Comparison of ENCODE assay signal across 17 cellular contexts in the genomic region with DNA sequence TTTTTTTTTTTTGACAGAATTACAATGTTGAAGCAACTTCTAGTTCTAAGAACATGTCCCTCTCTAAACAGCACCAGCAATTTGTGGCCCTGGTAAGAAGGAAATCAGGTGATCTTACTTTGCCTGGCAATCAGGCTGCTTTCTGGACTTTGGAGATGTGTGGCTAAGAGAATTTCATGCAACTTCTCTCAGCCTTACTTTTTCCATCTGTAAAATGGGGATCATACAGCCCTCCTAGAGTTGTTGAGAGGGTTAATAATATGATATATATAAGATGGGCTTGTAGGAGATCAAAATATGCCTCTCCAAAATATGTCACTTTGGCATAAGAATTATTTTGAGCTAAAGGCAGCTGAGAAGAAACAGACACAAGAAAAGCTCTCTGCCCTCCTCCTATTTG.
"Had no signal": no experiment of that assay in that cellular context is flagged by ENCODE, and none has a peak within 500 bp of the region (broad histone marks: within the 10 kb centered on the region; RNA-seq: fewer than 3 reads in every experiment).

No MANE protein-coding gene starts in this region.

- H3K36me3 ChIP-seq: brain microvascular endothelial cell had no signal

- DNase-seq: activated B cell treated with CpG ODN at 0.5 μM for 24 hours; activated CD8-positive, alpha-beta memory T cell treated with anti-CD3 and anti-CD28 coated beads for 24 hours; activated gamma-delta T cell treated with Interleukin-2 at 50 U/mL for 16 hours; anterior cingulate cortex; effector CD8-positive, alpha-beta T cell; head of caudate nucleus; T-helper 9 cell had no signal

- H3K4me3 ChIP-seq: coronary artery had no signal

- H3K4me3 Mint-ChIP-seq: activated B cell treated with CpG ODN at 0.5 μM for 24 hours; activated CD8-positive, alpha-beta T cell treated with anti-CD3 and anti-CD28 coated beads for 36 hours; activated naive CD8-positive, alpha-beta T cell; activated T-helper 1 cell treated with anti-CD3 and anti-CD28 coated beads, Interleukin-12 subunit alpha, Interleukin-12 subunit beta, Interleukin-2, Interleukin-4 antibody, amounts not matched to agents 30 ng/mL and 10 ng/mL and 1 ng/mL, durations not matched to agents 14 hours and 24 hours and 36 hours; central memory CD8-positive, alpha-beta T cell; T-cell; T-helper 1 cell treated with Interleukin-12 subunit alpha and Interleukin-12 subunit beta and Interleukin-4 antibody, amounts not matched to agents 30 μg/mL and 1 μg/mL, for 36 hours had no signal

- H3K27ac Mint-ChIP-seq: activated B cell treated with CpG ODN at 0.5 μM for 24 hours; T-cell; T-helper 1 cell treated with Interleukin-12 subunit alpha and Interleukin-12 subunit beta and Interleukin-4 antibody, amounts not matched to agents 30 μg/mL and 1 μg/mL, for 36 hours had no signal

- H3K4me1 Mint-ChIP-seq: central memory CD8-positive, alpha-beta T cell had no signal

- ATAC-seq: esophagus mucosa had no signal

- H3K9me3 Mint-ChIP-seq: central memory CD8-positive, alpha-beta T cell; T-helper 1 cell treated with Interleukin-12 subunit alpha and Interleukin-12 subunit beta and Interleukin-4 antibody, amounts not matched to agents 30 μg/mL and 1 μg/mL, for 36 hours had no signal

- H3K27ac ChIP-seq: brain microvascular endothelial cell, coronary artery, VCaP had no signal

- H3K27me3 Mint-ChIP-seq: activated B cell treated with CpG ODN at 0.5 μM for 24 hours; activated CD8-positive, alpha-beta T cell treated with anti-CD3 and anti-CD28 coated beads for 36 hours; activated naive CD8-positive, alpha-beta T cell; central memory CD8-positive, alpha-beta T cell; T-cell had no signal

- H3K27me3 ChIP-seq: brain microvascular endothelial cell had no signal

- H3K36me3 Mint-ChIP-seq: activated naive CD8-positive, alpha-beta T cell; T-cell had no signal
